ENCODE assay signal across 1 cellular context in genomic region chr3:113832477-113833164, GRCh38.
TF ChIP-seq lines count a peak whose summit lies in the region.

No MANE protein-coding gene starts in this region.

TF ChIP-seq in HepG2, 621 proteins besides CTCF, POLR2A, EP300 and RAD21:
- TF ChIP-seq ZC3H4 (CRISPR knock-in tag; IDR thresholded peaks at IDR 0.05; ENCODE audit: borderline replicate concordance), result no peak
- TF ChIP-seq RAD51 (IDR thresholded peaks at IDR 0.05; ENCODE audit: borderline replicate concordance), result no peak
- no peak for TF ChIP-seq NCOR1 (IDR thresholded peaks at IDR 0.05; ENCODE audit: borderline replicate concordance, low read length)
- no peak for TF ChIP-seq ZNF205 (CRISPR knock-in tag; IDR thresholded peaks at IDR 0.05)
- no peak for TF ChIP-seq ZNF776 (CRISPR knock-in tag; IDR thresholded peaks at IDR 0.05)
- no peak for TF ChIP-seq ZNF3 (CRISPR knock-in tag; IDR thresholded peaks at IDR 0.05)
- no peak for TF ChIP-seq ZNF609 (CRISPR knock-in tag; IDR thresholded peaks at IDR 0.05; ENCODE audit: borderline replicate concordance)
- TF ChIP-seq ZFP36 (IDR thresholded peaks at IDR 0.05; ENCODE audit: borderline replicate concordance, low read depth, low read length, partially characterized antibody), result no peak
- no peak for TF ChIP-seq CHCHD3 (CRISPR knock-in tag; IDR thresholded peaks at IDR 0.05)
- TF ChIP-seq ZNF10 (CRISPR knock-in tag; IDR thresholded peaks at IDR 0.05; ENCODE audit: borderline replicate concordance, low read depth), result no peak
- no peak for TF ChIP-seq ZFX (CRISPR knock-in tag; IDR thresholded peaks at IDR 0.05; ENCODE audit: low read depth)
- no peak for TF ChIP-seq ZNF784 (CRISPR knock-in tag; IDR thresholded peaks at IDR 0.05; ENCODE audit: borderline replicate concordance)
- TF ChIP-seq ZFP41 (CRISPR knock-in tag; IDR thresholded peaks at IDR 0.05; ENCODE audit: borderline replicate concordance), result no peak
- no peak for TF ChIP-seq GRHL1 (CRISPR knock-in tag; conservative IDR thresholded peaks at IDR 0.05)
- no peak for TF ChIP-seq CC2D1A (CRISPR knock-in tag; IDR thresholded peaks at IDR 0.05)
- TF ChIP-seq ZNF841 (CRISPR knock-in tag; IDR thresholded peaks at IDR 0.05; ENCODE audit: borderline replicate concordance), result no peak
